In the genomic region with DNA sequence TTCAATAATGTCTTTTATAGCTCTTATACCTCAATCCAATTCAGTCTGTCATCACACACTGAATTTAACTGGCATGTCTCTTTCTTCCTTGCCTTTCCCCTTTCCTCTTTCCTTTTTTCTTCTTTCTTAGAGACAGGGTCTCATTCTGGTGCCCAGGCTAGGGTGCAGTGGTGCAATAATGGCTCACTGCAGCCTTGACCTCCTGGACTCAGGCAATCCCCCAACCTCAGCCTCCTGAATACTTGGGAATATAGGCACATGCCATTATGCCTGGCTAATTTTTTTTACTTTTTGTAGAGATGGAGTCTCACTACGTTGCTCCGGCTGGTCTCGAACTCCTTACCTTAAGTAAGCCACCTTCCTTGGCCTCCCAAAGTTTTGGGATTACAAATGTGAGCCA, we compare ENCODE assay signal across 12 cellular contexts.
DNase-seq lines count a peak whose midpoint lies in the region; ATAC-seq and TF ChIP-seq lines count a peak whose summit lies in the region.
"Had no signal": no experiment of that assay in that cellular context is flagged by ENCODE, and none has a peak within 500 bp of the region (broad histone marks: within the 10 kb centered on the region; RNA-seq: fewer than 3 reads in every experiment).

No MANE protein-coding gene starts in this region.

- CTCF ChIA-PET in activated naive CD4-positive, alpha-beta T cell treated with anti-CD3 and anti-CD28 coated beads, Interleukin-2, amount 10 ng/mL, durations not matched to agents 7 days and 5 days (lab: Charles Lee), result no interaction called here

- H3K9me3 Mint-ChIP-seq in activated naive CD4-positive, alpha-beta T cell treated with anti-CD3 and anti-CD28 coated beads, Interleukin-2, amount 10 ng/mL, durations not matched to agents 7 days and 5 days, result no peaks in the 10 kb centered on the region
- H3K9me3 Mint-ChIP-seq in activated T-helper 2 cell treated with anti-CD3 and anti-CD28 coated beads, Interferon-gamma antibody, Interleukin-2, Interleukin-4, amounts not matched to agents 10 μg/mL and 5 μg/mL and 100 μg/mL, durations not matched to agents 14 hours and 24 hours and 36 hours, result no peaks in the 10 kb centered on the region

- no peak for TF ChIP-seq POLR2A in right lobe of liver (IDR thresholded peaks at IDR 0.05)
- no peak for TF ChIP-seq POLR2A in upper lobe of left lung (IDR thresholded peaks at IDR 0.05)

- peaks cover 0 to 31% (median 10%) of the 10 kb centered on the region in 4 donors for H3K4me1 ChIP-seq in right lobe of liver
- H3K4me1 ChIP-seq in upper lobe of left lung, result peaks cover 6 to 11% (median 8%) of the 10 kb centered on the region in 4 donors

- H3K27me3 Mint-ChIP-seq in activated naive CD4-positive, alpha-beta T cell treated with anti-CD3 and anti-CD28 coated beads, Interleukin-2, amount 10 ng/mL, durations not matched to agents 7 days and 5 days, result no peaks in the 10 kb centered on the region
- H3K27me3 Mint-ChIP-seq in activated T-helper 2 cell treated with anti-CD3 and anti-CD28 coated beads, Interferon-gamma antibody, Interleukin-2, Interleukin-4, amounts not matched to agents 10 μg/mL and 5 μg/mL and 100 μg/mL, durations not matched to agents 14 hours and 24 hours and 36 hours (ENCODE audit: low read depth), result no peaks in the 10 kb centered on the region

- no peaks in the 10 kb centered on the region for H3K36me3 ChIP-seq in right lobe of liver
- peaks cover 0 to 5% (median 0%) of the 10 kb centered on the region in 4 donors for H3K36me3 ChIP-seq in upper lobe of left lung
- H3K36me3 ChIP-seq: suprapubic skin had no signal

- ATAC-seq in right lobe of liver, result peak; percentile 36 to 64 (median 40)
- no peak for ATAC-seq in upper lobe of left lung (ENCODE audit: low FRiP score in 2 of 2)

- H3K27ac ChIP-seq in right lobe of liver (peak overlapping the region; percentile 27 to 85 (median 82)), upper lobe of left lung (peak overlapping the region in 3 of 4 donors; percentile 7 to 50 (median 19)), substantia nigra (ENCODE audit: low read depth, low read length, poor library complexity, severe bottlenecking) (no peak overlapping the region)

- WGBS in right lobe of liver (ENCODE audit: insufficient coverage, low coverage, low lambda C conversion rate, missing lambda C conversion rate), result 51% methylated on average over 3 of the region's 3 CpGs
- 98 to 99% methylated on average over 3 of the region's 3 CpGs for WGBS in upper lobe of left lung, 2 donors

- peaks cover 27% of the 10 kb centered on the region for H3K36me3 Mint-ChIP-seq in activated naive CD4-positive, alpha-beta T cell treated with anti-CD3 and anti-CD28 coated beads, Interleukin-2, amount 10 ng/mL, durations not matched to agents 7 days and 5 days
- H3K36me3 Mint-ChIP-seq in activated T-helper 2 cell treated with anti-CD3 and anti-CD28 coated beads, Interferon-gamma antibody, Interleukin-2, Interleukin-4, amounts not matched to agents 10 μg/mL and 5 μg/mL and 100 μg/mL, durations not matched to agents 14 hours and 24 hours and 36 hours (ENCODE audit: low read depth), result peaks cover 24% of the 10 kb centered on the region

- H3K4me3 ChIP-seq in right lobe of liver, result no peak overlapping the region
- H3K4me3 ChIP-seq in upper lobe of left lung, result no peak overlapping the region
- H3K4me3 ChIP-seq: suprapubic skin had no signal

- TF ChIP-seq EP300 in upper lobe of left lung (IDR thresholded peaks at IDR 0.05), result no peak

- TF ChIP-seq CTCF in right lobe of liver (IDR thresholded peaks at IDR 0.05) (no peak), upper lobe of left lung (IDR thresholded peaks at IDR 0.05) (no peak)

- no peak for DNase-seq in activated naive CD4-positive, alpha-beta T cell treated with anti-CD3 and anti-CD28 coated beads, Interleukin-2, amount 10 ng/mL, durations not matched to agents 7 days and 5 days
- no peak for DNase-seq in activated naive CD4-positive, alpha-beta T cell treated with Interleukin-2 at 50 U/mL for 16 hours
- no peak for DNase-seq in activated T-helper 2 cell treated with anti-CD3 and anti-CD28 coated beads, Interferon-gamma antibody, Interleukin-2, Interleukin-4, amounts not matched to agents 10 μg/mL and 5 μg/mL and 100 μg/mL, durations not matched to agents 14 hours and 24 hours and 36 hours (ENCODE audit: low spot score)
- DNase-seq in right lobe of liver (no peak), upper lobe of left lung (no peak), substantia nigra (lab: John Stamatoyannopoulos, UW) (no peak), head of caudate nucleus (no peak), NCI-H2227 (lab: John Stamatoyannopoulos, UW; ENCODE audit: unreplicated experiment) (no peak)
- DNase-seq: activated gamma-delta T cell; effector CD8-positive, alpha-beta T cell; hippocampal formation had no signal

- no peaks in the 10 kb centered on the region for H3K27me3 ChIP-seq in right lobe of liver
- no peaks in the 10 kb centered on the region for H3K27me3 ChIP-seq in upper lobe of left lung
- H3K27me3 ChIP-seq: suprapubic skin had no signal

- H3K4me3 Mint-ChIP-seq in activated naive CD4-positive, alpha-beta T cell treated with anti-CD3 and anti-CD28 coated beads, Interleukin-2, amount 10 ng/mL, durations not matched to agents 7 days and 5 days, result no peak overlapping the region
- peak overlapping the region; percentile 11 for H3K4me3 Mint-ChIP-seq in activated T-helper 2 cell treated with anti-CD3 and anti-CD28 coated beads, Interferon-gamma antibody, Interleukin-2, Interleukin-4, amounts not matched to agents 10 μg/mL and 5 μg/mL and 100 μg/mL, durations not matched to agents 14 hours and 24 hours and 36 hours (ENCODE audit: low read depth)

- intact Hi-C loops in activated T-helper 2 cell treated with anti-CD3 and anti-CD28 coated beads, Interferon-gamma antibody, Interleukin-2, Interleukin-4, amounts not matched to agents 10 μg/mL and 5 μg/mL and 100 μg/mL, durations not matched to agents 14 hours and 24 hours and 36 hours (cut with micrococcal nuclease), result loop anchor here (10.0 kb wide), 1 partner anchor 109 kb away; a partner anchor contains a TSS
- intact Hi-C loops in right lobe of liver (cut with DNase I), result no loop called here
- intact Hi-C loops in head of caudate nucleus (cut with DNase I), result no loop called here

- H3K4me1 Mint-ChIP-seq in activated naive CD4-positive, alpha-beta T cell treated with anti-CD3 and anti-CD28 coated beads, Interleukin-2, amount 10 ng/mL, durations not matched to agents 7 days and 5 days, result peaks cover 29% of the 10 kb centered on the region
- H3K4me1 Mint-ChIP-seq in activated T-helper 2 cell treated with anti-CD3 and anti-CD28 coated beads, Interferon-gamma antibody, Interleukin-2, Interleukin-4, amounts not matched to agents 10 μg/mL and 5 μg/mL and 100 μg/mL, durations not matched to agents 14 hours and 24 hours and 36 hours (ENCODE audit: low read depth), result peaks cover 25% of the 10 kb centered on the region

- peak overlapping the region; percentile 97 for H3K27ac Mint-ChIP-seq in activated naive CD4-positive, alpha-beta T cell treated with anti-CD3 and anti-CD28 coated beads, Interleukin-2, amount 10 ng/mL, durations not matched to agents 7 days and 5 days
- H3K27ac Mint-ChIP-seq in activated T-helper 2 cell treated with anti-CD3 and anti-CD28 coated beads, Interferon-gamma antibody, Interleukin-2, Interleukin-4, amounts not matched to agents 10 μg/mL and 5 μg/mL and 100 μg/mL, durations not matched to agents 14 hours and 24 hours and 36 hours, result peak overlapping the region; percentile 82

- H3K9me3 ChIP-seq in right lobe of liver (no peaks in the 10 kb centered on the region), upper lobe of left lung (no peaks in the 10 kb centered on the region)
- H3K9me3 ChIP-seq: suprapubic skin had no signal

Comparison
In these comparisons a context has a peak if more than half of its experiments do, and no peak if none do; other contexts are left out.
1. ATAC-seq: peak in right lobe of liver (4 of 4); none in upper lobe of left lung (0 of 2).